24 cellular contexts compared by ENCODE assay signal in genomic region chr3:55427739-55428138, GRCh38. TPM values are rescaled to one million over a fixed set of nuclear protein-coding genes. Genes with fewer than 3 reads are reported as not detected.
"Had no signal": no experiment of that assay in that cellular context is flagged by ENCODE, and none has a peak within 500 bp of the region (broad histone marks: within the 10 kb centered on the region; RNA-seq: fewer than 3 reads in every experiment).

No MANE protein-coding gene starts in this region.

- H3K4me1 ChIP-seq: colonic mucosa, esophagus muscularis mucosa, foreskin keratinocyte, gastroesophageal sphincter, heart left ventricle, lower lobe of right lung, neural progenitor cell, parathyroid adenoma, right lobe of liver, stomach, thyroid gland, upper lobe of left lung had no signal

- H3K9me3 ChIP-seq: colonic mucosa, lower lobe of right lung, right lobe of liver, stomach, thyroid gland, upper lobe of left lung had no signal

- ATAC-seq: foreskin keratinocyte; gastroesophageal sphincter; heart left ventricle; left cardiac atrium; left ventricle myocardium superior; lower lobe of right lung; naive thymus-derived CD4-positive, alpha-beta T cell; right lobe of liver; stimulated activated effector memory CD8-positive, alpha-beta T cell treated with anti-CD3 and anti-CD28 coated beads, Interleukin-12 subunit alpha, Interleukin-12 subunit beta, amount 100 ng/mL, for 72 hours had no signal

- H2AFZ ChIP-seq: neural progenitor cell, parathyroid adenoma had no signal

- H3K4me3 ChIP-seq: colonic mucosa, esophagus muscularis mucosa, gastroesophageal sphincter, heart left ventricle, lower lobe of right lung, neural progenitor cell, right lobe of liver, smooth muscle cell, stomach, thyroid gland, upper lobe of left lung had no signal

- H3K9ac ChIP-seq: neural progenitor cell, parathyroid adenoma had no signal

- H3K27ac ChIP-seq: colonic mucosa, esophagus muscularis mucosa, foreskin keratinocyte, gastroesophageal sphincter, heart left ventricle, lower lobe of right lung, neural progenitor cell, parathyroid adenoma, right lobe of liver, stomach, thyroid gland, upper lobe of left lung had no signal

- H3K27me3 ChIP-seq: colonic mucosa, esophagus muscularis mucosa, foreskin keratinocyte, gastroesophageal sphincter, neural progenitor cell, right lobe of liver, stomach, thyroid gland, upper lobe of left lung had no signal

- DNase-seq: colonic mucosa; effector CD8-positive, alpha-beta T cell; endodermal cell; heart left ventricle; hippocampal formation; left cardiac atrium; left ventricle myocardium superior; lower lobe of right lung; naive thymus-derived CD4-positive, alpha-beta T cell; right lobe of liver; stimulated activated CD4-positive, alpha-beta T cell treated with anti-CD3 and anti-CD28 coated beads, Interleukin-12 subunit alpha, Interleukin-12 subunit beta, amount 100 ng/mL, for 4 hours; stimulated activated CD4-positive, alpha-beta T cell treated with anti-CD3 and anti-CD28 coated beads, Interleukin-1b, Interleukin-23, amount 100 ng/mL, for 48 hours; stimulated activated CD4-positive, alpha-beta T cell treated with anti-CD3 and anti-CD28 coated beads, Interleukin-4, amount 100 ng/mL, for 1 hour; stimulated activated naive CD4-positive, alpha-beta T cell treated with Interleukin-2 at 50 U/mL for 16 hours; stomach; thyroid gland; upper lobe of left lung had no signal

- H3K4me2 ChIP-seq: neural progenitor cell, smooth muscle cell had no signal

- H3K79me2 ChIP-seq: parathyroid adenoma had no signal

- H3K36me3 ChIP-seq: colonic mucosa, esophagus muscularis mucosa, gastroesophageal sphincter, heart left ventricle, lower lobe of right lung, neural progenitor cell, right lobe of liver, stomach, thyroid gland, upper lobe of left lung had no signal

RNA-seq across cellular contexts. Expression of gene WNT5A, which starts 59.4 kb away (rescaled TPM):
- polyA plus RNA-seq: naive thymus-derived CD4-positive, alpha-beta T cell had no signal
